7 cellular contexts compared by ENCODE assay signal in the genomic region with DNA sequence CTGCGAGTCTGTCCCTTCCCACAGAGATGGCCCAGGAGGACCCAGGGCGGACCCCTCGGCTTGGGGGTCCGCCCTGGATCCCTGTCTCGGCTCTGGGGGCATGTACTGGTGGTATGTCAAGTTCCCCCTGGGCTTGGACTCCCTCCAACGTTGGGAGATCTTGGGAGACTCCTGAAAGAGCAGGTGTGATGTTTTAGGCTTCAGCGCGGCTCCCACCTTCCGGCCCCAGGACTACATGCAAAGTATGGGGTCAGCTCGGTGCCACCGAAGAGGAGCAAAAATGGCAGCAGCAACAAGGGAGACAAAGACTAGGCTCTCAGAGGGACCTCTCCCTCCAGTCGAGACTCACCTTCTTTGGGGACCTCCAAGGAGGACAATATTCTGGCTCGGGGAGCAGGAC. TPM values are rescaled to one million over a fixed set of nuclear protein-coding genes. Genes with fewer than 3 reads are reported as not detected.
DNase-seq lines count a peak whose midpoint lies in the region; ATAC-seq and TF ChIP-seq lines count a peak whose summit lies in the region.
"Had no signal": no experiment of that assay in that cellular context is flagged by ENCODE, and none has a peak within 500 bp of the region (broad histone marks: within the 10 kb centered on the region; RNA-seq: fewer than 3 reads in every experiment).

No MANE protein-coding gene starts in this region.

- no peaks in the 10 kb centered on the region for H4K20me1 ChIP-seq in SK-N-SH (ENCODE audit: insufficient read depth)

- no peaks in the 10 kb centered on the region for H3K9me2 ChIP-seq in SK-N-SH

- no peaks in the 10 kb centered on the region for H3K9me3 Mint-ChIP-seq in endothelial cell (ENCODE audit: unreplicated experiment)
- peaks cover 0 to 9% of the 10 kb centered on the region in 2 donors for H3K9me3 Mint-ChIP-seq in stimulated activated naive CD8-positive, alpha-beta T cell treated with anti-CD3 and anti-CD28 coated beads, Interleukin-15, amount 100 ng/mL, for 72 hours

- peak overlapping the region; percentile 67 for H3K4me3 Mint-ChIP-seq in endothelial cell (ENCODE audit: unreplicated experiment)
- peak overlapping the region; percentile 93 to 94 for H3K4me3 Mint-ChIP-seq in stimulated activated naive CD8-positive, alpha-beta T cell treated with anti-CD3 and anti-CD28 coated beads, Interleukin-15, amount 100 ng/mL, for 72 hours

- DNase-seq in SK-N-SH (no peak), endothelial cell (ENCODE audit: low spot score) (no peak), NCI-H2171 (lab: John Stamatoyannopoulos, UW) (no peak), GDM1 (lab: John Stamatoyannopoulos, UW) (no peak)
- no peak for DNase-seq in stimulated activated naive CD8-positive, alpha-beta T cell treated with anti-CD3 and anti-CD28 coated beads, Interleukin-15, amount 100 ng/mL, for 72 hours
- DNase-seq: activated CD4-positive, alpha-beta T cell treated with anti-CD3 and anti-CD28 coated beads for 1 hour had no signal

- H3K4me1 ChIP-seq in SK-N-SH (ENCODE audit: control insufficient read depth in 1 of 2, insufficient read depth in 2 of 2, low read depth in 1 of 2, low read length in 1 of 2) = peaks cover 8 to 32% of the 10 kb centered on the region in 2 experiments; a peak in 2 of 4 replicates

- peaks cover 17% of the 10 kb centered on the region for H3K79me2 ChIP-seq in SK-N-SH (ENCODE audit: insufficient read depth)

- POLR2A ChIA-PET in SK-N-SH (lab: Yijun Ruan, JAX) = no interaction called here

- H3K27ac Mint-ChIP-seq in endothelial cell (ENCODE audit: unreplicated experiment) = no peak overlapping the region
- H3K27ac Mint-ChIP-seq in stimulated activated naive CD8-positive, alpha-beta T cell treated with anti-CD3 and anti-CD28 coated beads, Interleukin-15, amount 100 ng/mL, for 72 hours = peak overlapping the region in 1 of 2 donors; percentile 96

- no peak overlapping the region for H3K9ac ChIP-seq in SK-N-SH

- CTCF ChIA-PET in SK-N-SH (lab: Yijun Ruan, JAX) = interaction anchor here (1.4 to 4.5 kb wide), 4 partner anchors 24 to 73 kb away, joined by 4 to 30 read pairs (median 13); no protein-coding TSS in a partner anchor

- no peak for TF ChIP-seq EP300 in SK-N-SH (IDR thresholded peaks at IDR 0.05; ENCODE audit: borderline replicate concordance in 1 of 2, low read depth in 1 of 2, low read length in 1 of 2)

- peaks cover 9% of the 10 kb centered on the region for H3K36me3 Mint-ChIP-seq in endothelial cell (ENCODE audit: low read depth, unreplicated experiment)

- H3K9me3 ChIP-seq in SK-N-SH = no peaks in the 10 kb centered on the region

- no peak for TF ChIP-seq RAD21 in SK-N-SH (IDR thresholded peaks at IDR 0.05; ENCODE audit: low read length)

- H3K27me3 Mint-ChIP-seq in endothelial cell (ENCODE audit: unreplicated experiment) = peaks cover 22% of the 10 kb centered on the region
- no peaks in the 10 kb centered on the region for H3K27me3 Mint-ChIP-seq in stimulated activated naive CD8-positive, alpha-beta T cell treated with anti-CD3 and anti-CD28 coated beads, Interleukin-15, amount 100 ng/mL, for 72 hours

- no peaks in the 10 kb centered on the region for H3K27me3 ChIP-seq in SK-N-SH (ENCODE audit: insufficient read depth)

- H2AFZ ChIP-seq in SK-N-SH (ENCODE audit: low read depth) = no peak overlapping the region

- H3K27ac ChIP-seq in SK-N-SH (ENCODE audit: low read depth in 2 of 2, low read length in 1 of 2) = peak overlapping the region in 1 of 2 experiments; percentile 85; a peak in 2 of 4 replicates

- H3F3A ChIP-seq in SK-N-SH (replicated peaks; ENCODE audit: insufficient read depth) = peaks cover 4% of the 10 kb centered on the region

- WGBS in SK-N-SH (ENCODE audit: low lambda C conversion rate) = 85% methylated on average over 11 of the region's 13 CpGs

- peaks cover 14% of the 10 kb centered on the region for H3K4me1 Mint-ChIP-seq in endothelial cell (ENCODE audit: unreplicated experiment)
- H3K4me1 Mint-ChIP-seq in stimulated activated naive CD8-positive, alpha-beta T cell treated with anti-CD3 and anti-CD28 coated beads, Interleukin-15, amount 100 ng/mL, for 72 hours = peaks cover 37% of the 10 kb centered on the region

- TF ChIP-seq CTCF in SK-N-SH (IDR thresholded peaks at IDR 0.05) (no peak), endothelial cell (IDR thresholded peaks at IDR 0.05; ENCODE audit: unreplicated experiment) (no peak)

- no peaks in the 10 kb centered on the region for H3K36me3 ChIP-seq in SK-N-SH (replicated peaks in 1 of 2; ENCODE audit: control insufficient read depth in 1 of 2, insufficient read depth in 2 of 2, low read length in 1 of 2)

- peak overlapping the region; percentile 95 for H3K4me2 ChIP-seq in SK-N-SH

- peak overlapping the region; percentile 55 to 78 for H3K4me3 ChIP-seq in SK-N-SH (ENCODE audit: low read depth in 2 of 2, low read length in 1 of 2)

- ATAC-seq in SK-N-SH treated with all-trans-retinoic acid at 6 μM for 48 hours = no peak
- no peak for ATAC-seq in stimulated activated naive CD8-positive, alpha-beta T cell treated with anti-CD3 and anti-CD28 coated beads, Interleukin-15, amount 100 ng/mL, for 72 hours

TF ChIP-seq in SK-N-SH, 30 proteins besides CTCF, POLR2A, EP300 and RAD21 (continues in another document):
- TF ChIP-seq, protein P1, sequence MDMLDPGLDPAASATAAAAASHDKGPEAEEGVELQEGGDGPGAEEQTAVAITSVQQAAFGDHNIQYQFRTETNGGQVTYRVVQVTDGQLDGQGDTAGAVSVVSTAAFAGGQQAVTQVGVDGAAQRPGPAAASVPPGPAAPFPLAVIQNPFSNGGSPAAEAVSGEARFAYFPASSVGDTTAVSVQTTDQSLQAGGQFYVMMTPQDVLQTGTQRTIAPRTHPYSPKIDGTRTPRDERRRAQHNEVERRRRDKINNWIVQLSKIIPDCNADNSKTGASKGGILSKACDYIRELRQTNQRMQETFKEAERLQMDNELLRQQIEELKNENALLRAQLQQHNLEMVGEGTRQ (IDR thresholded peaks at IDR 0.05; ENCODE audit: borderline replicate concordance, low read depth, low read length) = no peak
- TF ChIP-seq, protein P2, sequence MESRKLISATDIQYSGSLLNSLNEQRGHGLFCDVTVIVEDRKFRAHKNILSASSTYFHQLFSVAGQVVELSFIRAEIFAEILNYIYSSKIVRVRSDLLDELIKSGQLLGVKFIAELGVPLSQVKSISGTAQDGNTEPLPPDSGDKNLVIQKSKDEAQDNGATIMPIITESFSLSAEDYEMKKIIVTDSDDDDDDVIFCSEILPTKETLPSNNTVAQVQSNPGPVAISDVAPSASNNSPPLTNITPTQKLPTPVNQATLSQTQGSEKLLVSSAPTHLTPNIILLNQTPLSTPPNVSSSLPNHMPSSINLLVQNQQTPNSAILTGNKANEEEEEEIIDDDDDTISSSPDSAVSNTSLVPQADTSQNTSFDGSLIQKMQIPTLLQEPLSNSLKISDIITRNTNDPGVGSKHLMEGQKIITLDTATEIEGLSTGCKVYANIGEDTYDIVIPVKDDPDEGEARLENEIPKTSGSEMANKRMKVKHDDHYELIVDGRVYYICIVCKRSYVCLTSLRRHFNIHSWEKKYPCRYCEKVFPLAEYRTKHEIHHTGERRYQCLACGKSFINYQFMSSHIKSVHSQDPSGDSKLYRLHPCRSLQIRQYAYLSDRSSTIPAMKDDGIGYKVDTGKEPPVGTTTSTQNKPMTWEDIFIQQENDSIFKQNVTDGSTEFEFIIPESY (IDR thresholded peaks at IDR 0.05; ENCODE audit: borderline replicate concordance, low read depth) = no peak

TF ChIP-seq in SK-N-SH treated with all-trans-retinoic acid at 6 μM for 48 hours, 23 proteins besides CTCF, POLR2A, EP300 and RAD21 (continues in another document):
- TF ChIP-seq ZFP30 (CRISPR knock-in tag; IDR thresholded peaks at IDR 0.05) (no peak), PPARA (CRISPR knock-in tag; IDR thresholded peaks at IDR 0.05; ENCODE audit: borderline replicate concordance) (no peak), RARB (CRISPR knock-in tag; IDR thresholded peaks at IDR 0.05) (no peak), ZNF70 (CRISPR knock-in tag; IDR thresholded peaks at IDR 0.05) (no peak), ZC3H10 (CRISPR knock-in tag; IDR thresholded peaks at IDR 0.05) (no peak), BACH2 (CRISPR knock-in tag; IDR thresholded peaks at IDR 0.05; ENCODE audit: borderline replicate concordance) (no peak)
- TF ChIP-seq, protein P3, sequence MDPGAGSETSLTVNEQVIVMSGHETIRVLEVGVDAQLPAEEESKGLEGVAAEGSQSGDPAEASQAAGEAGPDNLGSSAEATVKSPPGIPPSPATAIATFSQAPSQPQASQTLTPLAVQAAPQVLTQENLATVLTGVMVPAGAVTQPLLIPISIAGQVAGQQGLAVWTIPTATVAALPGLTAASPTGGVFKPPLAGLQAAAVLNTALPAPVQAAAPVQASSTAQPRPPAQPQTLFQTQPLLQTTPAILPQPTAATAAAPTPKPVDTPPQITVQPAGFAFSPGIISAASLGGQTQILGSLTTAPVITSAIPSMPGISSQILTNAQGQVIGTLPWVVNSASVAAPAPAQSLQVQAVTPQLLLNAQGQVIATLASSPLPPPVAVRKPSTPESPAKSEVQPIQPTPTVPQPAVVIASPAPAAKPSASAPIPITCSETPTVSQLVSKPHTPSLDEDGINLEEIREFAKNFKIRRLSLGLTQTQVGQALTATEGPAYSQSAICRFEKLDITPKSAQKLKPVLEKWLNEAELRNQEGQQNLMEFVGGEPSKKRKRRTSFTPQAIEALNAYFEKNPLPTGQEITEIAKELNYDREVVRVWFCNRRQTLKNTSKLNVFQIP (CRISPR knock-in tag; IDR thresholded peaks at IDR 0.05; ENCODE audit: borderline replicate concordance, low read depth) = no peak

RNA-seq across cellular contexts. Expression of a gene that starts 4.2 kb away (rescaled TPM):
- polyA plus RNA-seq in SK-N-SH (2012; rRNA removed) = 0.70 and 1.1 TPM in 2 replicates
- 0.33 and 0.63 TPM in 2 replicates for polyA plus RNA-seq in SK-N-SH (2012; cell fraction: cytosol; rRNA removed)
- polyA plus RNA-seq in SK-N-SH (2012; cell fraction: nucleus; rRNA removed) = 3.2 and 3.4 TPM in 2 replicates
- 1.5 TPM for total RNA-seq in endothelial cell (ENCODE audit: unreplicated experiment)

RNA-seq across cellular contexts. Expression of a gene that starts 19.5 kb away (rescaled TPM):
- polyA plus RNA-seq in SK-N-SH (2012; rRNA removed) = not detected in 2 replicates
- polyA plus RNA-seq in SK-N-SH (2012; cell fraction: cytosol; rRNA removed) = not detected in 2 replicates
- polyA plus RNA-seq in SK-N-SH (2012; cell fraction: nucleus; rRNA removed) = not detected in 2 replicates
- total RNA-seq in endothelial cell (ENCODE audit: unreplicated experiment) = 1.5 TPM

RNA-seq across cellular contexts. Expression of a gene that starts 25.1 kb away (rescaled TPM):
- 0.36 and 0.41 TPM in 2 replicates for polyA plus RNA-seq in SK-N-SH (2012; rRNA removed)
- polyA plus RNA-seq in SK-N-SH (2012; cell fraction: cytosol; rRNA removed) = 0.24 TPM in 2 replicates
- polyA plus RNA-seq in SK-N-SH (2012; cell fraction: nucleus; rRNA removed) = 0.42 and 0.55 TPM in 2 replicates
- 192 TPM for total RNA-seq in endothelial cell (ENCODE audit: unreplicated experiment)

RNA-seq across cellular contexts. Expression of a gene that starts 31.4 kb away (rescaled TPM):
- 0.03 TPM in 2 replicates for polyA plus RNA-seq in SK-N-SH (2012; rRNA removed)
- polyA plus RNA-seq in SK-N-SH (2012; cell fraction: cytosol; rRNA removed) = 0.01 TPM in 1 of 2 replicates, not detected in the other
- 0.07 TPM in 1 of 2 replicates, not detected in the other for polyA plus RNA-seq in SK-N-SH (2012; cell fraction: nucleus; rRNA removed)
- 3.3 TPM for total RNA-seq in endothelial cell (ENCODE audit: unreplicated experiment)

RNA-seq across cellular contexts. Expression of a gene that starts 37.2 kb away (rescaled TPM):
- 0.03 and 0.08 TPM in 2 replicates for polyA plus RNA-seq in SK-N-SH (2012; rRNA removed)
- 0.07 and 0.12 TPM in 2 replicates for polyA plus RNA-seq in SK-N-SH (2012; cell fraction: cytosol; rRNA removed)
- polyA plus RNA-seq in SK-N-SH (2012; cell fraction: nucleus; rRNA removed) = 0.04 and 0.07 TPM in 2 replicates
- 5.7 TPM for total RNA-seq in endothelial cell (ENCODE audit: unreplicated experiment)
